Comparison of ENCODE assay signal across 8 cellular contexts in the genomic region with DNA sequence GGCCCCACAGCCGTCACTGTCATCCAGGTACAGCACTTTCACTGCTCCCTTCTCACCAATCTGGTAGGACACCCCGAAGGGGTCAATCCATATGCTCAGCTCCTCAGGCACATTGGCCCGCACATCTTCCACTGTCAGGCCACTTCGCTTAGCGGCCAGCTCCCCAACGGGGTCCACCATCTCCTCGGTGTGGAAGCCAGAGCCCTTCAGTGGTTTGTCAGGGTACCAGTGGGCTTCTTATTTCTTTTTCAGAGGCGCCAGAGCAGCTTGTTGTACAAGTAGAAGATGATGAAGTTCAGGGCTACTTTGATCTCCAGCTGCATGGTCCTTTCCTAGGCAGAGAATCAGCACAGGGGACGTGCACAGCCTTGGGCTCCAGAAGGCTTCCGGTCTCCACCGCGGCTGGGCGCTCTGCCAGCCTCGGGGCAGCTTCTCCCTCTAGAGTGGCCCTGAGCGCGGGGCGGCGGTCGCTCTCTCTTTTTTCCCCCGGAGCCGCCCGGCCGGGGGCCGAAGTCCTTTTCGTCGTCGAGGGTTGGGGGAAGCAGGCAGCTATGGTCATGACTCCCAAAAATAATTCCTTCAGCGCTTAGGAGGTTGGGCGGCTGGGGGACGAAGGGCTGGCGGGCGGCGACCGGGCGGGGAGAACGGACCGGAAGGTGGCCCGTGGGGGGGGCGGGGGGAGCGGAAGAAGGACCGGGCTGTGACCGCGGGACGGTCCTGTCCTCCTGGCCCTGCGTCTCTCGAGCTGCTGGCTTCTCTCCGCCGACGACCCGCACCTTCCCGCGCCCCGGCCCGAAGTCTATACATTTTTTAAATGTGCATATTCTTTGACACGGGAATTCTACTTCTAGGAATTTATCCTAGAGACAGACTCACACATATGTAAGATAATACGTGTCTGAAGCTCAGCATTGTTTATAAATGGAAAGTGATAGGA. TPM values are rescaled to one million over a fixed set of nuclear protein-coding genes. Genes with fewer than 3 reads are reported as not detected.
DNase-seq lines count a peak whose midpoint lies in the region; TF ChIP-seq lines count a peak whose summit lies in the region.

No MANE protein-coding gene starts in this region.

- 11% methylated on average over 51 to 56 of the region's 56 CpGs for WGBS in esophagus, 2 donors
- WGBS in suprapubic skin = 13% methylated on average over 54 of the region's 56 CpGs

- TF ChIP-seq CTCF in suprapubic skin (IDR thresholded peaks at IDR 0.05) = no peak

- H3K4me3 ChIP-seq in H7 (ENCODE audit: insufficient read depth, low read depth, low read length) = peak overlapping the region; percentile 53
- H3K4me3 ChIP-seq in esophagus (ENCODE audit: low read depth in 1 of 2, low read length in 2 of 2) = peak overlapping the region; percentile 58 to 65
- H3K4me3 ChIP-seq in mononuclear cell (ENCODE audit: low read length) = peak overlapping the region; percentile 39
- peak overlapping the region; percentile 53 for H3K4me3 ChIP-seq in suprapubic skin

- H3K9me3 ChIP-seq in esophagus (ENCODE audit: control insufficient read depth in 2 of 2, insufficient read depth in 1 of 2, low read depth in 1 of 2, low read length in 1 of 2) (peaks cover 0 to 3% of the 10 kb centered on the region in 2 donors), mononuclear cell (ENCODE audit: low read depth, low read length) (no peaks in the 10 kb centered on the region), suprapubic skin (no peaks in the 10 kb centered on the region)

- H3K4me1 ChIP-seq in esophagus (ENCODE audit: control insufficient read depth in 2 of 2, insufficient read depth in 2 of 2, low read length in 1 of 2) = no peaks in the 10 kb centered on the region
- H3K4me1 ChIP-seq in mononuclear cell (ENCODE audit: insufficient read depth, low read length) = peaks cover 5% of the 10 kb centered on the region
- H3K4me1 ChIP-seq in suprapubic skin = peaks cover 16% of the 10 kb centered on the region

- DNase-seq in activated T-cell treated with anti-CD3 and anti-CD28 coated beads for 48 hours (ENCODE audit: low read depth) (peak; percentile 34), H7 (peak; percentile 91), NCI-H1105 treated with DMSO at 0.1 percent for 48 hours (lab: John Stamatoyannopoulos, UW) (peak; percentile 64), UCSD-AML1 (lab: John Stamatoyannopoulos, UW; ENCODE audit: unreplicated experiment) (peak; percentile 84), suprapubic skin (ENCODE audit: low spot score in 2 of 2) (peak; percentile 73 to 85)
- DNase-seq in activated T-cell treated with anti-CD3 and anti-CD28 coated beads, Interleukin-2, amount 50 U/mL, for 1 hour = no peak

- TF ChIP-seq EP300 in suprapubic skin (IDR thresholded peaks at IDR 0.05) = no peak

- TF ChIP-seq POLR2A in suprapubic skin (IDR thresholded peaks at IDR 0.05) = no peak

- H3K36me3 ChIP-seq in H7 (replicated peaks; ENCODE audit: control insufficient read depth, insufficient read depth, low read length) = no peaks in the 10 kb centered on the region
- no peaks in the 10 kb centered on the region for H3K36me3 ChIP-seq in esophagus (ENCODE audit: control insufficient read depth in 2 of 2, insufficient read depth in 2 of 2, low read length in 1 of 2)
- H3K36me3 ChIP-seq in suprapubic skin = no peaks in the 10 kb centered on the region

- H3K27ac ChIP-seq in esophagus (ENCODE audit: low read depth in 2 of 2, low read length in 1 of 2) (peak overlapping the region; percentile 20 to 66), suprapubic skin (no peak overlapping the region)

- H3K27me3 ChIP-seq in H7 (ENCODE audit: control insufficient read depth, insufficient read depth, low read length) (peaks cover 16% of the 10 kb centered on the region), esophagus (ENCODE audit: control insufficient read depth in 1 of 2, insufficient read depth in 2 of 2, low read length in 2 of 2) (no peaks in the 10 kb centered on the region), mononuclear cell (ENCODE audit: insufficient read depth, low read length) (peaks cover 67% of the 10 kb centered on the region), suprapubic skin (peaks cover 59% of the 10 kb centered on the region)

RNA-seq across cellular contexts. Expression of a gene that starts 6.5 kb away (rescaled TPM):
- total RNA-seq in H7 (2014; rRNA removed; shearing (Covaris generic)) = 15.6 and 20.4 TPM in 2 replicates
- 1 to 10 TPM; 4.4 to 5.5 TPM for polyA plus RNA-seq in esophagus
- total RNA-seq in mononuclear cell = 6.7 TPM
- 10 to 100 TPM in 1 of 4 donors, 1 to 10 TPM in 3; 3.6 to 12.5 (median 7.6) TPM for total RNA-seq in suprapubic skin

RNA-seq across cellular contexts. Expression of a gene that starts 33.5 kb away (rescaled TPM):
- 5.6 and 6.7 TPM in 2 replicates for total RNA-seq in H7 (2014; rRNA removed; shearing (Covaris generic))
- 1 to 10 TPM; 1.8 to 2.3 TPM for polyA plus RNA-seq in esophagus
- total RNA-seq in mononuclear cell (0.84 TPM), suprapubic skin (1 to 10 TPM; 1.2 to 5.0 (median 3.0) TPM)

RNA-seq across cellular contexts. Expression of a gene that starts 40.5 kb away (rescaled TPM):
- total RNA-seq in H7 (2014; rRNA removed; shearing (Covaris generic)) = not detected in 2 replicates
- polyA plus RNA-seq in esophagus = under 1 TPM; 0.53 to 0.85 TPM
- total RNA-seq in mononuclear cell = 0.21 TPM
- total RNA-seq in suprapubic skin = under 1 TPM in 2 of 4 donors, not detected in 2; 0.47 to 0.78 TPM

RNA-seq across cellular contexts. Expression of a gene that starts 48.4 kb away (rescaled TPM):
- 11.0 and 14.8 TPM in 2 replicates for total RNA-seq in H7 (2014; rRNA removed; shearing (Covaris generic))
- 1 to 10 TPM; 3.6 to 4.7 TPM for polyA plus RNA-seq in esophagus
- total RNA-seq in mononuclear cell (12.4 TPM), suprapubic skin (10 to 100 TPM in 2 of 4 donors, 1 to 10 TPM in 2; 4.9 to 23.3 (median 11.4) TPM)
